Comparison of ENCODE assay signal across 31 cellular contexts in the genomic region with DNA sequence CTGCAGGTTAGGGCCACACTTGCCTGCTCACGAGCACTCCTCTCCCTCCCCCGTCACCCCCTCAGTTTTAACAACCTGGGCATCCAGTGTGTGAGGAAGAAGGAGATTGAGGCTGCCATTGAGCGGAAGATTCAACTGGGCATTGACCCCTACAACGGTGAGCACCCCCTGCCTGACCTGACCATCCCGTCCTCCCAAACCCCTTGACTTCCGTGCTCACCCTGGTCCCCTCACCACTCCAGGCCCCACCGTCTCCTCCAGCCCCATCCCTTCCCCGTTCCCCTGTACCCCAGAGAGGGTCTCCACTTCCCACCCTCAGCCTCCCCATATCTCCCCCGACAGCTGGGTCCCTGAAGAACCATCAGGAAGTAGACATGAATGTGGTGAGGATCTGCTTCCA. TPM values are rescaled to one million over a fixed set of nuclear protein-coding genes. Genes with fewer than 3 reads are reported as not detected.
"Had no signal": no experiment of that assay in that cellular context is flagged by ENCODE, and none has a peak within 500 bp of the region (broad histone marks: within the 10 kb centered on the region; RNA-seq: fewer than 3 reads in every experiment).

No MANE protein-coding gene starts in this region.

- H3K27me3 Mint-ChIP-seq: activated B cell treated with CpG ODN at 0.5 μM for 24 hours; activated CD8-positive, alpha-beta T cell treated with anti-CD3 and anti-CD28 coated beads for 36 hours; activated naive CD8-positive, alpha-beta T cell; activated T-helper 17 cell treated with anti-CD3 and anti-CD28 coated beads, Interleukin-2, amount 50 U/mL, for 72 hours; effector memory CD8-positive, alpha-beta T cell; T-cell had no signal

- H3K9me3 ChIP-seq: esophagus squamous epithelium, gastroesophageal sphincter had no signal

- H3K4me3 Mint-ChIP-seq: activated B cell treated with CpG ODN at 0.5 μM for 24 hours; activated CD8-positive, alpha-beta T cell treated with anti-CD3 and anti-CD28 coated beads for 36 hours; activated naive CD8-positive, alpha-beta T cell; activated T-cell treated with anti-CD3 and anti-CD28 coated beads, Interleukin-2, amount 50 U/mL, for 4 hours; activated T-helper 17 cell treated with anti-CD3 and anti-CD28 coated beads, Interleukin-2, amount 50 U/mL, for 72 hours; effector memory CD8-positive, alpha-beta T cell; T-cell; T-helper 1 cell treated with Interleukin-12 subunit alpha and Interleukin-12 subunit beta and Interleukin-4 antibody, amounts not matched to agents 30 μg/mL and 1 μg/mL, for 36 hours; T-helper 2 cell treated with Interferon-gamma antibody and Interleukin-4, amounts not matched to agents 5 μg/mL and 100 μg/mL, for 36 hours had no signal

- H3K27ac ChIP-seq: brain microvascular endothelial cell, esophagus squamous epithelium, gastroesophageal sphincter, WERI-Rb-1 had no signal

- H3K27ac Mint-ChIP-seq: activated B cell treated with CpG ODN at 0.5 μM for 24 hours; activated CD8-positive, alpha-beta T cell treated with anti-CD3 and anti-CD28 coated beads for 36 hours; activated naive CD8-positive, alpha-beta T cell; activated T-helper 17 cell treated with anti-CD3 and anti-CD28 coated beads, Interleukin-2, amount 50 U/mL, for 72 hours; T-cell; T-helper 1 cell treated with Interleukin-12 subunit alpha and Interleukin-12 subunit beta and Interleukin-4 antibody, amounts not matched to agents 30 μg/mL and 1 μg/mL, for 36 hours; T-helper 2 cell treated with Interferon-gamma antibody and Interleukin-4, amounts not matched to agents 5 μg/mL and 100 μg/mL, for 36 hours had no signal

- H3K4me3 ChIP-seq: esophagus squamous epithelium, gastroesophageal sphincter had no signal

- ATAC-seq: activated CD4-positive, CD25-positive, alpha-beta regulatory T cell treated with anti-CD3 and anti-CD28 coated beads, Interleukin-2, amount 50 U/mL, for 24 hours; activated CD8-positive, alpha-beta T cell treated with anti-CD3 and anti-CD28 coated beads for 36 hours; activated T-cell treated with anti-CD3 and anti-CD28 coated beads, Interleukin-2, amount 50 U/mL, for 4 hours; activated T-helper 17 cell treated with anti-CD3 and anti-CD28 coated beads, Interleukin-2, amount 50 U/mL, for 72 hours; effector memory CD8-positive, alpha-beta T cell; gastroesophageal sphincter; T-cell had no signal

- H3K36me3 ChIP-seq: WERI-Rb-1 had no signal

- DNase-seq: activated B cell treated with CpG ODN at 0.5 μM for 24 hours; activated CD4-positive, alpha-beta T cell treated with anti-CD3 and anti-CD28 coated beads for 48 hours; activated CD4-positive, alpha-beta T cell treated with anti-CD3 and anti-CD28 coated beads, Interleukin-2, amount 50 U/mL, for 1 hour; activated CD4-positive, alpha-beta T cell treated with anti-CD3 and anti-CD28 coated beads, Interleukin-2, amount 50 U/mL, for 48 hours; activated CD8-positive, alpha-beta memory T cell treated with anti-CD3 and anti-CD28 coated beads for 24 hours; activated CD8-positive, alpha-beta T cell treated with anti-CD3 and anti-CD28 coated beads for 36 hours; activated effector memory CD4-positive, alpha-beta T cell treated with Interleukin-2 at 50 U/mL for 16 hours; activated gamma-delta T cell treated with Interleukin-2 at 50 U/mL for 16 hours; activated naive CD4-positive, alpha-beta T cell treated with anti-CD3 and anti-CD28 coated beads, Interleukin-2, amount 50 U/mL, for 16 hours; activated naive CD4-positive, alpha-beta T cell treated with Interleukin-2 at 50 U/mL for 16 hours; activated T-cell treated with anti-CD3 and anti-CD28 coated beads, Interleukin-2, amount 50 U/mL, for 4 hours; amniotic stem cell; anterior cingulate cortex; brain microvascular endothelial cell; cortex of kidney; dermis blood vessel endothelial cell; effector CD4-positive, alpha-beta T cell; effector memory CD8-positive, alpha-beta T cell; erythroblast; esophagus squamous epithelium; foreskin melanocyte; T-cell; T1000; WERI-Rb-1 had no signal

- H3K9me3 Mint-ChIP-seq: activated B cell treated with CpG ODN at 0.5 μM for 24 hours; activated CD8-positive, alpha-beta T cell treated with anti-CD3 and anti-CD28 coated beads for 36 hours; activated T-cell treated with anti-CD3 and anti-CD28 coated beads, Interleukin-2, amount 50 U/mL, for 4 hours; activated T-helper 17 cell treated with anti-CD3 and anti-CD28 coated beads, Interleukin-2, amount 50 U/mL, for 72 hours; effector memory CD8-positive, alpha-beta T cell; T-cell; T-helper 1 cell treated with Interleukin-12 subunit alpha and Interleukin-12 subunit beta and Interleukin-4 antibody, amounts not matched to agents 30 μg/mL and 1 μg/mL, for 36 hours; T-helper 2 cell treated with Interferon-gamma antibody and Interleukin-4, amounts not matched to agents 5 μg/mL and 100 μg/mL, for 36 hours had no signal

- H3K27me3 ChIP-seq: brain microvascular endothelial cell, esophagus squamous epithelium, gastroesophageal sphincter had no signal

- H3K4me1 Mint-ChIP-seq: activated B cell treated with CpG ODN at 0.5 μM for 24 hours; activated T-helper 17 cell treated with anti-CD3 and anti-CD28 coated beads, Interleukin-2, amount 50 U/mL, for 72 hours; T-cell had no signal

- H3K4me1 ChIP-seq: esophagus squamous epithelium, gastroesophageal sphincter had no signal

RNA-seq across cellular contexts. Expression of gene ZNF296, which starts 51.0 kb away (rescaled TPM):
- total RNA-seq: fibroblast of lung had no signal
